ENCODE assay signal across 11 cellular contexts in the genomic region with DNA sequence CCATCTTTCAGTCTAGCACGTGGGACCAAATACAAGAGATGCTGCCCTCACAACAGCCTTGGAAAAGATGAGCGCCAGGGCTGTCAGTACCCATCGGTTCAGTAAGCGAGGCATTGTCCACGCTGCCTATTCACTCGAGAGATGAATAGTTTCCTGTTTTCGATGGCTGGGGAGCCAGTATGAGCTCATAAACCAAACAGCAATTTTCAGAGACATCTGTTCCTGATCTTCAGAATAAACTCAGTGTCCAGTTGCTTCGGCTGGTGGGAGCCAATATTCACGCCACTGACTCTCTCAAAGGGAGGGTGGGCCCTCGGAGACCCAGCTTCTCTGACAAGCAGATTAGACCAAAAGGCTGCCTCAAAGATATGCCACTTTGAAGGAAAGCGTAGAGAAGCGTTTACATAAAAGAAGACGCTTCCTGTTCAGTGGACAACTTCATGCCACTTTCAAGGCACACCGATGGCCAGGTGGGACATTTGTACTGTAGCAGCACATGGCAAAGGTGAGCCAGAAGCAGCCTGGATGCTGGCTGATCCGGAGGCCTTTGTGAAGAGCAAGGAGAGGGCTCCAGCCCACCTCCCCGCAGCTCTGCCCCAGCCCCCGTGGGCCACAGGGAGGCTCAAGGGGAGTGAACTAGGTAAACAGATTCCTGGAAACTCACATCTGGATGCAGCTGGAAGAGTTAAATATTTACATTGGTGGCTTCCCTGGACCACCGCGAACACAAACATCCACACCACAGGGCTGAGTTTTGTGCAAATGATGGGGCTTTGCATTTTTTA. TPM values are rescaled to one million over a fixed set of nuclear protein-coding genes. Genes with fewer than 3 reads are reported as not detected.
DNase-seq lines count a peak whose midpoint lies in the region; ATAC-seq lines count a peak whose summit lies in the region.
"Had no signal": no experiment of that assay in that cellular context is flagged by ENCODE, and none has a peak within 500 bp of the region (broad histone marks: within the 10 kb centered on the region; RNA-seq: fewer than 3 reads in every experiment).

No MANE protein-coding gene starts in this region.

- no peak for ATAC-seq in GM18502 (IDR thresholded peaks at IDR 0.05; ENCODE audit: poor library complexity, unreplicated experiment)

- peak; percentile 53 for DNase-seq in DMS53 (lab: John Stamatoyannopoulos, UW)
- no peak for DNase-seq in DMS53 treated with DMSO at 0.1 percent for 48 hours (lab: John Stamatoyannopoulos, UW; ENCODE audit: unreplicated experiment)
- DNase-seq in caudate nucleus (lab: John Stamatoyannopoulos, UW) = peak in 40 of 61 donors; percentile 11 to 78 (median 46)
- peak; percentile 18 for DNase-seq in kidney glomerular epithelial cell (lab: John Stamatoyannopoulos, UW)
- no peak for DNase-seq in mucosa of gallbladder (ENCODE audit: low spot score)
- no peak for DNase-seq in epidermal melanocyte (ENCODE audit: insufficient read length, low spot score)
- DNase-seq: 8988T, activated B cell treated with CpG ODN at 0.5 μM for 24 hours, NCI-H1930 had no signal

- H3K27ac ChIP-seq in caudate nucleus (ENCODE audit: low read depth, low read length) (no peak overlapping the region), temporal lobe (ENCODE audit: low read depth, low read length) (peak overlapping the region; percentile 39)

RNA-seq across cellular contexts. Expression of a gene that starts 6.0 kb away (rescaled TPM):
- total RNA-seq in temporal lobe (9.1 TPM), mucosa of gallbladder (9.1 TPM)

RNA-seq across cellular contexts. Expression of a gene that starts 23.4 kb away (rescaled TPM):
- total RNA-seq in temporal lobe (15.0 TPM), mucosa of gallbladder (46.0 TPM)

Comparison
In these comparisons a context has a peak if more than half of its experiments do, and no peak if none do; other contexts are left out.
1. DNase-seq: peak in DMS53 (single experiment), caudate nucleus (40 of 61) and kidney glomerular epithelial cell (single experiment); none in DMS53 treated with DMSO at 0.1 percent for 48 hours (single experiment), mucosa of gallbladder (single experiment) and epidermal melanocyte (single experiment).